Comparison of ENCODE assay signal across 20 cellular contexts in the genomic region with DNA sequence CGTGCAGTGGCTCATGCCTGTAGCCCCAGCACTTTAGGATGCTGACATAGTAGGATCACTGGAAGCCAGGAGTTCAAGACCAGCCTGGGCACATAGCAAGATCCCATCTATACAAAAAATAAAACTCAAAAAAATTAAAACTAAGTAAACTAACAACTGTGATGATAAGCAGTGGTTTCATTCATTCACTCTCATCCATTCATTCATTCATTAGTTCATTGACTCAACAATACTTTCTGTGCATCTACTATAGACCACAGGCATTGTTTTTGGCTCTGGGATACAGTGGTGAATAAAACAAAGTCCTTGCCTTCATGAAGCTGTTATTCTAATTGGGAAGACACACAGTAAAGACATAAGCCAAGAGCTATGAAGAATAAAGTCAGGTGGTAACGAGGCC. TPM values are rescaled to one million over a fixed set of nuclear protein-coding genes. Genes with fewer than 3 reads are reported as not detected.
DNase-seq lines count a peak whose midpoint lies in the region; ATAC-seq, FAIRE-seq and TF ChIP-seq lines count a peak whose summit lies in the region.
"Had no signal": no experiment of that assay in that cellular context is flagged by ENCODE, and none has a peak within 500 bp of the region (broad histone marks: within the 10 kb centered on the region; RNA-seq: fewer than 3 reads in every experiment).

No MANE protein-coding gene starts in this region.

- H3K79me2 ChIP-seq in K562 (ENCODE audit: control insufficient read depth, insufficient read depth, low read length), result no peaks in the 10 kb centered on the region
- no peaks in the 10 kb centered on the region for H3K79me2 ChIP-seq in smooth muscle cell (ENCODE audit: low read depth)
- no peaks in the 10 kb centered on the region for H3K79me2 ChIP-seq in Karpas-422 (ENCODE audit: low read length)

- intact Hi-C loops in left ventricle myocardium inferior (cut with micrococcal nuclease) (loop anchor here (10.0 kb wide), 2 partner anchors 199 to 499 kb away; partner anchors contain the start of gene FNDC3B), right cardiac atrium (cut with DNase I) (loop anchor here in 1 of 4 donors (10.0 kb wide), 1 partner anchor 209 kb away; no protein-coding TSS in a partner anchor), K562 (cut with micrococcal nuclease) (loop anchor here (2.0 to 10.0 kb wide), 4 partner anchors 505 to 875 kb away; no protein-coding TSS in a partner anchor)

- H3K36me3 ChIP-seq in left ventricle myocardium inferior (no peaks in the 10 kb centered on the region), K562 (ENCODE audit: control insufficient read depth, insufficient read depth, low read length) (no peaks in the 10 kb centered on the region), smooth muscle cell (ENCODE audit: low read depth) (no peaks in the 10 kb centered on the region), Karpas-422 (ENCODE audit: insufficient read depth, low read length) (no peaks in the 10 kb centered on the region)

- CTCF ChIA-PET in K562 (lab: Yijun Ruan, JAX; ENCODE audit: low intra/inter-chr PET ratio), result interaction anchor here (1.0 to 2.2 kb wide), 2 partner anchors 504 to 874 kb away, joined by 3 to 10 read pairs; no protein-coding TSS in a partner anchor

- ATAC-seq in right cardiac atrium (no peak), K562 (no peak), HG02588 (IDR thresholded peaks at IDR 0.05; ENCODE audit: unreplicated experiment) (no peak)
- ATAC-seq: HCT116 had no signal

- DNase-seq in left ventricle myocardium inferior (no peak), right cardiac atrium (no peak), HL-60 (ENCODE audit: low read depth in 1 of 2, low spot score in 1 of 2) (no peak), K562 (ENCODE audit: extremely low read depth in 1 of 4, low spot score in 3 of 4) (no peak), smooth muscle cell (lab: John Stamatoyannopoulos, UW; ENCODE audit: unreplicated experiment) (no peak), SK-N-DZ (ENCODE audit: low spot score) (no peak), Karpas-422 (no peak)
- DNase-seq: CD4-positive, alpha-beta memory T cell; DMS153; DMS79; GDM1; GOT3; H7; HFFc6 had no signal

- H3K4me1 ChIP-seq in left ventricle myocardium inferior, result peaks cover 75% of the 10 kb centered on the region
- H3K4me1 ChIP-seq in right cardiac atrium (ENCODE audit: control insufficient read depth, insufficient read depth, low read length), result peaks cover under 1% of the 10 kb centered on the region
- peaks cover 0 to 8% of the 10 kb centered on the region in 2 experiments; a peak in 2 of 5 replicates for H3K4me1 ChIP-seq in K562 (replicated peaks in 1 of 2; ENCODE audit: control insufficient read depth in 2 of 2, insufficient read depth in 2 of 2, low read length in 2 of 2)
- peaks cover 22% of the 10 kb centered on the region for H3K4me1 ChIP-seq in smooth muscle cell (ENCODE audit: low read depth)
- H3K4me1 ChIP-seq in Karpas-422 (ENCODE audit: low read length), result peaks cover 4% of the 10 kb centered on the region; the same call in 1 of the 2 replicates

- in situ Hi-C loops in K562 (cut with MboI), result no loop called here

- no peak for TF ChIP-seq POLR2A in K562 (conservative IDR thresholded peaks at IDR 0.05)

- POLR2A ChIA-PET in K562 (lab: Yijun Ruan, JAX), result no interaction called here

- no peaks in the 10 kb centered on the region for H3K27me3 ChIP-seq in left ventricle myocardium inferior (ENCODE audit: low read depth)
- H3K27me3 ChIP-seq in right cardiac atrium (ENCODE audit: control insufficient read depth, insufficient read depth), result no peaks in the 10 kb centered on the region
- no peaks in the 10 kb centered on the region for H3K27me3 ChIP-seq in HL-60 (ENCODE audit: insufficient read depth, poor library complexity, severe bottlenecking)
- H3K27me3 ChIP-seq in K562 (ENCODE audit: control insufficient read depth in 2 of 2, insufficient read depth in 2 of 2, low read length in 2 of 2), result no peaks in the 10 kb centered on the region
- no peaks in the 10 kb centered on the region for H3K27me3 ChIP-seq in smooth muscle cell (ENCODE audit: low read depth)
- H3K27me3 ChIP-seq in Karpas-422 (ENCODE audit: low read length), result no peaks in the 10 kb centered on the region

- H3K9me3 ChIP-seq in left ventricle myocardium inferior (replicated peaks), result no peaks in the 10 kb centered on the region
- H3K9me3 ChIP-seq in right cardiac atrium (ENCODE audit: control insufficient read depth, low read length), result no peaks in the 10 kb centered on the region
- no peaks in the 10 kb centered on the region for H3K9me3 ChIP-seq in K562 (replicated peaks; ENCODE audit: control insufficient read depth, insufficient read depth, low read depth, low read length)
- no peaks in the 10 kb centered on the region for H3K9me3 ChIP-seq in smooth muscle cell (replicated peaks; ENCODE audit: low read depth)
- no peaks in the 10 kb centered on the region for H3K9me3 ChIP-seq in Karpas-422 (ENCODE audit: low read length)

- no peak for TF ChIP-seq CTCF in left ventricle myocardium inferior (IDR thresholded peaks at IDR 0.05; ENCODE audit: borderline replicate concordance)
- no peak for TF ChIP-seq CTCF in HL-60 (IDR thresholded peaks at IDR 0.05; ENCODE audit: insufficient read depth, low read length)
- no peak for TF ChIP-seq CTCF in K562 (IDR thresholded peaks at IDR 0.05 in 2 of 3, conservative IDR thresholded peaks at IDR 0.05 in 1 of 3; ENCODE audit: insufficient read depth in 2 of 3, low read depth in 1 of 3, low read length in 3 of 3)
- no peak for TF ChIP-seq CTCF in smooth muscle cell (IDR thresholded peaks at IDR 0.05; ENCODE audit: borderline replicate concordance, insufficient read depth, poor library complexity, severe bottlenecking)

- TF ChIP-seq EP300 in K562 (IDR thresholded peaks at IDR 0.05; ENCODE audit: low read length), result no peak

- H3F3A ChIP-seq in smooth muscle cell (ENCODE audit: low read depth), result peaks cover 27% of the 10 kb centered on the region

- H4K20me1 ChIP-seq in K562 (replicated peaks; ENCODE audit: control insufficient read depth, insufficient read depth, low read length) (no peaks in the 10 kb centered on the region), smooth muscle cell (ENCODE audit: low read depth) (no peaks in the 10 kb centered on the region), Karpas-422 (ENCODE audit: insufficient read depth, low read depth, low read length) (no peaks in the 10 kb centered on the region)

- no peaks in the 10 kb centered on the region for H3K9me1 ChIP-seq in K562 (ENCODE audit: control insufficient read depth, insufficient read depth, low read length)

- no peak overlapping the region for H3K4me3 ChIP-seq in left ventricle myocardium inferior
- H3K4me3 ChIP-seq in right cardiac atrium (ENCODE audit: low read length), result no peak overlapping the region
- H3K4me3 ChIP-seq in HL-60 (replicated peaks; ENCODE audit: insufficient read depth, low read length), result no peak overlapping the region
- H3K4me3 ChIP-seq in K562, result no peak overlapping the region
- no peak overlapping the region for H3K4me3 ChIP-seq in smooth muscle cell
- H3K4me3 ChIP-seq in Karpas-422 (ENCODE audit: low read length), result no peak overlapping the region

- BruUV-seq in K562 (replicated peaks; lab: Mats Ljungman, UMichigan), result no TSS peak

- TF ChIP-seq RAD21 in K562 (CRISPR knock-in tag; conservative IDR thresholded peaks at IDR 0.05 in 1 of 2, IDR thresholded peaks at IDR 0.05 in 1 of 2), result no peak

- H3K27ac ChIP-seq in left ventricle myocardium inferior (replicated peaks) (peak overlapping the region; percentile 85), right cardiac atrium (ENCODE audit: low read length) (no peak overlapping the region), HL-60 (replicated peaks) (peak overlapping the region; percentile 49; the same call in 1 of the 2 replicates), K562 (ENCODE audit: extremely low read depth, low read depth, low read length) (no peak overlapping the region), smooth muscle cell (ENCODE audit: low read depth) (peak overlapping the region; percentile 90), Karpas-422 (ENCODE audit: low read length) (no peak overlapping the region)
- H3K27ac ChIP-seq: C4-2B had no signal

- no peak overlapping the region for H2AFZ ChIP-seq in K562 (ENCODE audit: low read depth, low read length)
- no peak overlapping the region for H2AFZ ChIP-seq in smooth muscle cell (ENCODE audit: low read depth)
- H2AFZ ChIP-seq in Karpas-422 (ENCODE audit: low read length), result no peak overlapping the region

- 90% methylated on average over 2 of the region's 2 CpGs for WGBS in right cardiac atrium
- 13% methylated on average over 2 of the region's 2 CpGs for WGBS in K562 (ENCODE audit: insufficient coverage, low coverage, missing lambda C conversion rate)
- 69% methylated on average over 2 of the region's 2 CpGs for WGBS in smooth muscle cell (ENCODE audit: low lambda C conversion rate)

- no peak overlapping the region for H3K9ac ChIP-seq in K562 (ENCODE audit: insufficient read depth in 1 of 2, low read depth in 2 of 2, low read length in 2 of 2)
- no peak overlapping the region for H3K9ac ChIP-seq in smooth muscle cell (ENCODE audit: low read depth)
- H3K9ac ChIP-seq in Karpas-422 (ENCODE audit: low read length), result no peak overlapping the region

- no peak for FAIRE-seq in K562 (lab: Jason Lieb, UNC)
- FAIRE-seq: A204.1 had no signal

- H3K4me2 ChIP-seq in K562 (ENCODE audit: insufficient read depth, low read length) (no peak overlapping the region), smooth muscle cell (no peak overlapping the region), Karpas-422 (ENCODE audit: low read depth, low read length, poor library complexity, severe bottlenecking) (no peak overlapping the region)

- H3K9me2 ChIP-seq in Karpas-422 (replicated peaks; ENCODE audit: insufficient read depth, low read length), result no peaks in the 10 kb centered on the region

RNA-seq across cellular contexts. Expression of gene TMEM212, which starts 7.5 kb away (rescaled TPM):
- total RNA-seq in left ventricle myocardium inferior (not detected), right cardiac atrium (not detected), K562 (2014; rRNA removed) (not detected in 2 replicates), K562 (2014; rRNA removed; fragmentation: Illumina TruSeq; extraction: Trizol) (not detected in 2 replicates), K562 (2015; rRNA removed; fragmentation: Illumina TruSeq; extraction: Trizol) (not detected in 2 replicates), K562 (2021) (not detected in 2 replicates), smooth muscle cell (not detected in 2 replicates)
- polyA plus RNA-seq in right cardiac atrium (not detected), K562 (2011; rRNA removed) (not detected in 2 replicates), K562 (2014; fragmentation: Illumina TruSeq; extraction: Trizol) (not detected in 2 replicates), K562 (2014; fragmentation: Nextera tagmentation; extraction: Ambion mirVana) (not detected), K562 (2014; rRNA removed) (not detected in 2 replicates), smooth muscle cell (not detected in 2 replicates)
- not detected in 2 replicates for total RNA-seq in K562 (2011; cell fraction: chromatin; rRNA removed; ENCODE audit: low replicate concordance)
- total RNA-seq in K562 (2011; cell fraction: nucleolus; rRNA removed), result not detected in 2 replicates
- total RNA-seq in K562 (2011; cell fraction: nucleoplasm; rRNA removed), result not detected in 2 replicates
- polyA plus RNA-seq in K562 (2011; cell fraction: cytosol; rRNA removed), result not detected in 2 replicates
- not detected in 2 replicates for polyA plus RNA-seq in K562 (2011; cell fraction: nucleus; rRNA removed)
- not detected in 2 replicates for polyA plus RNA-seq in K562 (2012)
- not detected in 2 replicates for polyA minus RNA-seq in K562 (2011; rRNA and poly(A)+ RNA removed)
- not detected in 2 replicates for polyA minus RNA-seq in K562 (2011; cell fraction: cytosol; rRNA and poly(A)+ RNA removed)
- not detected in 2 replicates for polyA minus RNA-seq in K562 (2011; cell fraction: nucleus; rRNA and poly(A)+ RNA removed)
- polyA plus RNA-seq in SK-N-DZ (2014; cell fraction: cytosol; rRNA removed), result not detected in 2 replicates
- polyA plus RNA-seq in SK-N-DZ (2014; cell fraction: nucleus; rRNA removed), result not detected in 2 replicates
- total RNA-seq in Karpas-422 (2014; rRNA removed; shearing (Covaris generic); ENCODE audit: low replicate concordance), result not detected in 2 replicates
- total RNA-seq: CD4-positive, alpha-beta memory T cell; Daoy; H7; HFFc6 had no signal
- polyA plus RNA-seq: BJ; CD4-positive, alpha-beta memory T cell had no signal

RNA-seq across cellular contexts. Expression of gene PLD1, which starts 25.3 kb away (rescaled TPM):
- total RNA-seq in left ventricle myocardium inferior (59.5 TPM), right cardiac atrium (10 to 100 TPM; 49.0 to 79.5 (median 59.9) TPM), K562 (2014; rRNA removed) (8.4 and 11.6 TPM in 2 replicates), K562 (2014; rRNA removed; fragmentation: Illumina TruSeq; extraction: Trizol) (18.7 and 22.5 TPM in 2 replicates), K562 (2015; rRNA removed; fragmentation: Illumina TruSeq; extraction: Trizol) (16.6 and 17.7 TPM in 2 replicates), K562 (2021) (20.0 and 28.8 TPM in 2 replicates), smooth muscle cell (33.8 and 36.1 TPM in 2 replicates)
- polyA plus RNA-seq in right cardiac atrium (17.0 TPM), K562 (2011; rRNA removed) (11.7 and 17.9 TPM in 2 replicates), K562 (2014; fragmentation: Illumina TruSeq; extraction: Trizol) (18.6 TPM in 2 replicates), K562 (2014; fragmentation: Nextera tagmentation; extraction: Ambion mirVana) (10 to 100 TPM; 25.3 to 26.1 TPM), K562 (2014; rRNA removed) (11.4 and 16.3 TPM in 2 replicates), smooth muscle cell (15.2 and 15.6 TPM in 2 replicates)
- 32.1 and 98.0 TPM in 2 replicates for total RNA-seq in K562 (2011; cell fraction: chromatin; rRNA removed; ENCODE audit: low replicate concordance)
- 14.3 and 46.8 TPM in 2 replicates for total RNA-seq in K562 (2011; cell fraction: nucleolus; rRNA removed)
- total RNA-seq in K562 (2011; cell fraction: nucleoplasm; rRNA removed), result 49.3 and 80.7 TPM in 2 replicates
- 5.8 and 10.9 TPM in 2 replicates for polyA plus RNA-seq in K562 (2011; cell fraction: cytosol; rRNA removed)
- polyA plus RNA-seq in K562 (2011; cell fraction: nucleus; rRNA removed), result 15.4 and 17.7 TPM in 2 replicates
- polyA plus RNA-seq in K562 (2012), result 14.2 and 49.0 TPM in 2 replicates
- 27.6 and 30.9 TPM in 2 replicates for polyA minus RNA-seq in K562 (2011; rRNA and poly(A)+ RNA removed)
- polyA minus RNA-seq in K562 (2011; cell fraction: cytosol; rRNA and poly(A)+ RNA removed), result 7.2 and 8.4 TPM in 2 replicates
- polyA minus RNA-seq in K562 (2011; cell fraction: nucleus; rRNA and poly(A)+ RNA removed), result 15.3 and 32.3 TPM in 2 replicates
- polyA plus RNA-seq in SK-N-DZ (2014; cell fraction: cytosol; rRNA removed), result 3.1 TPM in 1 of 2 replicates, not detected in the other
- polyA plus RNA-seq in SK-N-DZ (2014; cell fraction: nucleus; rRNA removed), result 0.02 TPM in 1 of 2 replicates, not detected in the other
- not detected in 2 replicates for total RNA-seq in Karpas-422 (2014; rRNA removed; shearing (Covaris generic); ENCODE audit: low replicate concordance)

Comparison
In these comparisons a context has a peak if more than half of its experiments do, and no peak if none do; other contexts are left out.
1. H3K27ac ChIP-seq: peak in left ventricle myocardium inferior (single experiment), HL-60 (single experiment) and smooth muscle cell (single experiment); none in right cardiac atrium (single experiment), K562 (single experiment) and Karpas-422 (single experiment).